ENCODE assay signal across 8 cellular contexts in the genomic region with DNA sequence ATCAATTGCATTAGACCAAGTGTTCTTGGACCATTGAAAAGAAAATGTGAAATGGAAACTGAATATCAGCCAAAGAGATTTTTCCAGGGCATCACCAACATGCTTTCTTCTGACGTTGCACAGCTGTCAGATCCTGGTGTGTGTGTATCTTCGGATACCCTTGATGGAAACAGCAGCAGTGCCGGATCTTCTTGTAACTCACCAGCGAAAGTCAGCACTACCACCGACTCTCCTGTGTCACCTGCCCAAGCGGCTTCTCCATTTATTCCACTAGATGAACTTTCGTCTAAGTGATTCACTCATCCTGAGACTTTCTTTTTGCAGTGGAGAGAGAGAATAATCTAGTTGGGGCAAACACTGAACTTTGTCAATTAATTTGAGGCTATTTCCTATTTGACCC.
A peak's percentile ranks its signal among the peaks of the same experiment; 100 is the strongest.
DNase-seq lines count a peak whose midpoint lies in the region; ATAC-seq and TF ChIP-seq lines count a peak whose summit lies in the region.

No MANE protein-coding gene starts in this region.

- peaks cover 8 to 79% (median 62%) of the 10 kb centered on the region in 12 donors for H3K4me1 ChIP-seq in heart left ventricle
- H3K4me1 ChIP-seq in ascending aorta = peaks cover 20 to 40% of the 10 kb centered on the region in 2 donors

- peaks cover 0 to 10% (median 0%) of the 10 kb centered on the region in 9 donors for H3K36me3 ChIP-seq in heart left ventricle
- no peaks in the 10 kb centered on the region for H3K36me3 ChIP-seq in ascending aorta

- H3K36me3 Mint-ChIP-seq in natural killer cell treated with Interleukin-12 subunit alpha and Interleukin-12 subunit beta and Interleukin-15 and Interleukin-18, amount 100 ng/mL, for 72 hours = no peaks in the 10 kb centered on the region

- no peaks in the 10 kb centered on the region for H3K9me3 ChIP-seq in heart left ventricle
- H3K9me3 ChIP-seq in ascending aorta = no peaks in the 10 kb centered on the region

- H3K27me3 ChIP-seq in heart left ventricle (no peaks in the 10 kb centered on the region), ascending aorta (no peaks in the 10 kb centered on the region)

- H3K4me3 ChIP-seq in heart left ventricle = peak overlapping the region; percentile 49 to 89 (median 74)
- peak overlapping the region; percentile 76 to 83 for H3K4me3 ChIP-seq in ascending aorta
- peak overlapping the region; percentile 29 for H3K4me3 ChIP-seq in lower leg skin (ENCODE audit: low read depth, poor library complexity, severe bottlenecking)

- TF ChIP-seq POLR2A in heart left ventricle (IDR thresholded peaks at IDR 0.05) = no peak
- no peak for TF ChIP-seq POLR2A in lower leg skin (IDR thresholded peaks at IDR 0.05)

- intact Hi-C loops in heart left ventricle (cut with DNase I) (loop anchor here in 7 of 10 donors (1.0 to 10.0 kb wide), 8 partner anchors 57 to 222 kb away; a partner anchor contains a TSS), Right ventricle myocardium inferior (cut with DNase I) (loop anchor here (5.0 kb wide), 2 partner anchors 57 to 217 kb away; no protein-coding TSS in a partner anchor), ascending aorta (cut with DNase I) (loop anchor here (2.0 to 10.0 kb wide), 3 partner anchors 62 to 196 kb away; a partner anchor contains a TSS), lower leg skin (cut with DNase I; ENCODE audit: low total_unique reads) (no loop called here)

- TF ChIP-seq CTCF in heart left ventricle (IDR thresholded peaks at IDR 0.05) = no peak
- no peak for TF ChIP-seq CTCF in ascending aorta (IDR thresholded peaks at IDR 0.05)
- no peak for TF ChIP-seq CTCF in lower leg skin (IDR thresholded peaks at IDR 0.05)

- H3K9me3 Mint-ChIP-seq in natural killer cell treated with Interleukin-12 subunit alpha and Interleukin-12 subunit beta and Interleukin-15 and Interleukin-18, amount 100 ng/mL, for 72 hours = no peaks in the 10 kb centered on the region

- no peak overlapping the region for H3K27ac Mint-ChIP-seq in natural killer cell treated with Interleukin-12 subunit alpha and Interleukin-12 subunit beta and Interleukin-15 and Interleukin-18, amount 100 ng/mL, for 72 hours

- WGBS in heart left ventricle, 4 donors = 8 to 12% (median 9%) methylated on average over 7 of the region's 7 CpGs
- 11 to 15% methylated on average over 7 of the region's 7 CpGs for WGBS in lower leg skin, 2 donors

- ATAC-seq in heart left ventricle (peak in 1 of 4 donors; percentile 32), Right ventricle myocardium inferior (no peak), GM18502 (IDR thresholded peaks at IDR 0.05; ENCODE audit: poor library complexity, unreplicated experiment) (no peak)
- ATAC-seq in natural killer cell treated with Interleukin-12 subunit alpha and Interleukin-12 subunit beta and Interleukin-15 and Interleukin-18, amount 100 ng/mL, for 72 hours = no peak

- peaks cover 0 to 3% of the 10 kb centered on the region in 2 donors for H3K27me3 Mint-ChIP-seq in natural killer cell treated with Interleukin-12 subunit alpha and Interleukin-12 subunit beta and Interleukin-15 and Interleukin-18, amount 100 ng/mL, for 72 hours

- peaks cover 0 to 6% of the 10 kb centered on the region in 2 donors for H3K4me1 Mint-ChIP-seq in natural killer cell treated with Interleukin-12 subunit alpha and Interleukin-12 subunit beta and Interleukin-15 and Interleukin-18, amount 100 ng/mL, for 72 hours (ENCODE audit: low read depth in 2 of 2)

- DNase-seq in heart left ventricle (no peak), Right ventricle myocardium inferior (ENCODE audit: missing footprints) (no peak), ascending aorta (ENCODE audit: low spot score in 2 of 2) (no peak), lower leg skin (ENCODE audit: low spot score in 2 of 2) (no peak), iPS-NIHi11 (ENCODE audit: low spot score) (no peak), NCI-H1694 (lab: John Stamatoyannopoulos, UW) (no peak)
- no peak for DNase-seq in natural killer cell treated with Interleukin-12 subunit alpha and Interleukin-12 subunit beta and Interleukin-15 and Interleukin-18, amount 100 ng/mL, for 72 hours (ENCODE audit: low spot score)

- H3K4me3 Mint-ChIP-seq in natural killer cell treated with Interleukin-12 subunit alpha and Interleukin-12 subunit beta and Interleukin-15 and Interleukin-18, amount 100 ng/mL, for 72 hours = no peak overlapping the region

- H3K27ac ChIP-seq in heart left ventricle (peak overlapping the region in 11 of 12 donors; percentile 89 to 97 (median 94)), ascending aorta (peak overlapping the region; percentile 95 to 96)

Comparison
In these comparisons a context has a peak if more than half of its experiments do, and no peak if none do; other contexts are left out.
1. H3K4me3 ChIP-seq: peak in every context shown above with its lines; median percentile 80 in ascending aorta; 74 in heart left ventricle; 29 in lower leg skin.